ENCODE assay signal across 8 cellular contexts in the genomic region with DNA sequence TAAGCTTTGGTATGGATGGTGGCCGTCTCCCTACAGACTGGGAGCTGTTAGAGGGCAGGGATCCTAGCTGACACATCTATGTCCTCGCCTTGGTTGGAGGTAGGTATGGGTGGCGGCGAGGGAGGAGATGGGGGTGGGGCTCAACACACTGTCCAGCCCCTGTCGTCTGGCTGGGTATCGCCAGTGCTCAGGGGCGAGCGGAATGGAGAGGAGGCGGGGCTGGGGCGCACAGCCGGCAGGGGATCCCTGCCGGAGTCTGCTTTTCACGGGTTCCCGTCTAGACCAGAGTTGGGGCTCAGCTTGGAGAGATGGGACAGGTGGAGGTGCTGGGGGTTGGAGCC. TPM values are rescaled to one million over a fixed set of nuclear protein-coding genes. Genes with fewer than 3 reads are reported as not detected.
A peak's percentile ranks its signal among the peaks of the same experiment; 100 is the strongest.
DNase-seq lines count a peak whose midpoint lies in the region; ATAC-seq and TF ChIP-seq lines count a peak whose summit lies in the region.

No MANE protein-coding gene starts in this region.

- DNase-seq in COLO668 (lab: John Stamatoyannopoulos, UW; ENCODE audit: unreplicated experiment) (peak; percentile 15), kidney epithelial cell (ENCODE audit: low read depth) (no peak), thoracic aorta (ENCODE audit: low spot score) (no peak), GM10248 (ENCODE audit: extremely low spot score) (no peak), NCI-H1417 treated with DMSO at 0.1 percent for 48 hours (lab: John Stamatoyannopoulos, UW) (no peak), DMS 273 treated with DMSO at 0.1 percent for 48 hours (lab: John Stamatoyannopoulos, UW) (no peak)

- no peaks in the 10 kb centered on the region for H3K9me3 Mint-ChIP-seq in activated naive CD4-positive, alpha-beta T cell treated with anti-CD3 and anti-CD28 coated beads, Interleukin-2, amount 50 U/mL, for 24 hours

- peak overlapping the region; percentile 50 for H3K4me3 ChIP-seq in kidney epithelial cell (ENCODE audit: low read depth, low read length)
- H3K4me3 ChIP-seq in thoracic aorta, result peak overlapping the region; percentile 73

- H3K9me3 ChIP-seq in thoracic aorta, result no peaks in the 10 kb centered on the region

- H3K27ac Mint-ChIP-seq in activated naive CD4-positive, alpha-beta T cell treated with anti-CD3 and anti-CD28 coated beads, Interleukin-2, amount 50 U/mL, for 24 hours, result no peak overlapping the region

- H3K27me3 ChIP-seq in kidney epithelial cell (ENCODE audit: control insufficient read depth, insufficient read depth, low read length) (no peaks in the 10 kb centered on the region), thoracic aorta (replicated peaks; ENCODE audit: insufficient read depth) (no peaks in the 10 kb centered on the region)

- H3K4me3 Mint-ChIP-seq in activated naive CD4-positive, alpha-beta T cell treated with anti-CD3 and anti-CD28 coated beads, Interleukin-2, amount 50 U/mL, for 24 hours, result peak overlapping the region; percentile 65

- no peaks in the 10 kb centered on the region for H3K36me3 ChIP-seq in kidney epithelial cell (ENCODE audit: control insufficient read depth, insufficient read depth, low read length)
- H3K36me3 ChIP-seq in thoracic aorta, result no peaks in the 10 kb centered on the region

- CTCF ChIA-PET in GM10248 (lab: Yijun Ruan, JAX), result interaction anchor here (1.1 to 33.0 kb wide), 14 partner anchors 12 to 107 kb away, joined by 3 to 1220 read pairs (median 10); a partner anchor contains a TSS

- peak; percentile 9 for ATAC-seq in HG03045 (IDR thresholded peaks at IDR 0.05; ENCODE audit: unreplicated experiment)
- no peak for ATAC-seq in thoracic aorta (ENCODE audit: insufficient number of reproducible peaks, low FRiP score, low read depth)

- no peaks in the 10 kb centered on the region for H3K27me3 Mint-ChIP-seq in activated naive CD4-positive, alpha-beta T cell treated with anti-CD3 and anti-CD28 coated beads, Interleukin-2, amount 50 U/mL, for 24 hours

- POLR2A ChIA-PET in GM10248 (lab: Yijun Ruan, JAX), result interaction anchor here (0.7 to 1.0 kb wide), 2 partner anchors 16 kb away, joined by 3 to 8 read pairs; a partner anchor contains a TSS

- no peak for TF ChIP-seq CTCF in kidney epithelial cell (IDR thresholded peaks at IDR 0.05; ENCODE audit: insufficient read depth, low read length, poor library complexity, severe bottlenecking)
- TF ChIP-seq CTCF in thoracic aorta (IDR thresholded peaks at IDR 0.05), result no peak
- no peak for TF ChIP-seq CTCF in GM10248 (IDR thresholded peaks at IDR 0.05; ENCODE audit: control extremely low read depth, extremely low read depth, low read depth, missing control alignments)

- H3K27ac ChIP-seq in thoracic aorta, result no peak overlapping the region

- peaks cover 16 to 23% of the 10 kb centered on the region in 2 donors for H3K4me1 ChIP-seq in thoracic aorta (ENCODE audit: control insufficient read depth in 1 of 2, low read depth in 2 of 2)

- no peaks in the 10 kb centered on the region for H3K36me3 Mint-ChIP-seq in activated naive CD4-positive, alpha-beta T cell treated with anti-CD3 and anti-CD28 coated beads, Interleukin-2, amount 50 U/mL, for 24 hours

- peaks cover 42% of the 10 kb centered on the region for H3K4me1 Mint-ChIP-seq in activated naive CD4-positive, alpha-beta T cell treated with anti-CD3 and anti-CD28 coated beads, Interleukin-2, amount 50 U/mL, for 24 hours

RNA-seq across cellular contexts. Expression of a gene that starts 16.1 kb away (rescaled TPM):
- 3.4 and 5.1 TPM in 2 replicates for total RNA-seq in kidney epithelial cell
- 10 to 100 TPM; 17.0 to 21.9 TPM for total RNA-seq in thoracic aorta

RNA-seq across cellular contexts. Expression of a gene that starts 28.4 kb away (rescaled TPM):
- total RNA-seq in kidney epithelial cell (9.2 and 11.2 TPM in 2 replicates), thoracic aorta (100 to 1,000 TPM; 112 to 468 TPM)

RNA-seq across cellular contexts. Expression of a gene that starts 47.0 kb away (rescaled TPM):
- 77.8 and 83.1 TPM in 2 replicates for total RNA-seq in kidney epithelial cell
- 10 to 100 TPM; 43.0 to 46.6 TPM for total RNA-seq in thoracic aorta

RNA-seq across cellular contexts. Expression of a gene that starts 56.7 kb away (rescaled TPM):
- total RNA-seq in kidney epithelial cell (0.34 TPM in 1 of 2 replicates, not detected in the other), thoracic aorta (1 to 10 TPM in 1 of 2 donors, not detected in 1; 1.8 TPM)
